In genomic region chr1:160261878-160262794, GRCh38 we compare ENCODE assay signal across 8 cellular contexts. TPM values are rescaled to one million over a fixed set of nuclear protein-coding genes. Genes with fewer than 3 reads are reported as not detected.
A peak's percentile ranks its signal among the peaks of the same experiment; 100 is the strongest.
DNase-seq lines count a peak whose midpoint lies in the region; ATAC-seq, FAIRE-seq and TF ChIP-seq lines count a peak whose summit lies in the region.

Gene DCAF8, minus strand, starts transcription at chr1:160262549. Its CDS starts 18,541 bp downstream, at chr1:160244008.

- H2AFZ ChIP-seq in smooth muscle cell (ENCODE audit: low read depth): peak within 1 kb of the TSS; percentile 94

- under 1% methylated on average over 68 of the region's 69 CpGs for WGBS in smooth muscle cell (ENCODE audit: low lambda C conversion rate)

- POLR2A ChIA-PET in AG04449 (lab: Yijun Ruan, JAX): interaction anchor here (1.0 to 1.6 kb wide), 4 partner anchors 11 to 137 kb away, joined by 3 to 8 read pairs (median 4); partner anchors contain the start of gene PEX19

- H3K36me3 ChIP-seq in bronchial epithelial cell (ENCODE audit: control insufficient read depth, insufficient read depth, low read length) (no peaks in the 10 kb centered on the region), smooth muscle cell (ENCODE audit: low read depth) (no peaks in the 10 kb centered on the region)

- TF ChIP-seq CTCF in AG04449 (IDR thresholded peaks at IDR 0.05; ENCODE audit: insufficient read depth, low read length, missing control alignments) (no peak), WI38 (IDR thresholded peaks at IDR 0.05; ENCODE audit: low read depth, low read length) (no peak), bronchial epithelial cell (IDR thresholded peaks at IDR 0.05; ENCODE audit: insufficient read depth, low read length, severe bottlenecking) (no peak), smooth muscle cell (IDR thresholded peaks at IDR 0.05; ENCODE audit: borderline replicate concordance, insufficient read depth, poor library complexity, severe bottlenecking) (no peak)

- peaks cover 23% of the 10 kb centered on the region for H3F3A ChIP-seq in smooth muscle cell (ENCODE audit: low read depth)

- peak within 1 kb of the TSS; percentile 100 for H3K27ac ChIP-seq in smooth muscle cell (ENCODE audit: low read depth)

- peaks cover 26% of the 10 kb centered on the region for H3K4me1 ChIP-seq in smooth muscle cell (ENCODE audit: low read depth)

- peak; percentile 83 for ATAC-seq in GM18907 (IDR thresholded peaks at IDR 0.05; ENCODE audit: unreplicated experiment)
- peak; percentile 73 for ATAC-seq in HG03159 (IDR thresholded peaks at IDR 0.05; ENCODE audit: unreplicated experiment)

- H3K9ac ChIP-seq in smooth muscle cell (ENCODE audit: low read depth): peak within 1 kb of the TSS; percentile 99

- H3K4me3 ChIP-seq in AG04449 (ENCODE audit: low read depth, low read length) (peak within 1 kb of the TSS; percentile 99), WI38 (ENCODE audit: low read depth, low read length) (peak within 1 kb of the TSS; percentile 97), bronchial epithelial cell (ENCODE audit: low read depth, low read length) (peak within 1 kb of the TSS; percentile 91), smooth muscle cell (peak within 1 kb of the TSS; percentile 74)

- H3K79me2 ChIP-seq in smooth muscle cell (ENCODE audit: low read depth): peaks cover 34% of the 10 kb centered on the region

- peaks cover 39% of the 10 kb centered on the region for H4K20me1 ChIP-seq in smooth muscle cell (ENCODE audit: low read depth)

- H3K27me3 ChIP-seq in bronchial epithelial cell (ENCODE audit: control insufficient read depth, insufficient read depth, low read length) (no peaks in the 10 kb centered on the region), smooth muscle cell (ENCODE audit: low read depth) (no peaks in the 10 kb centered on the region)

- peak within 1 kb of the TSS; percentile 93 for H3K4me2 ChIP-seq in smooth muscle cell

- CTCF ChIA-PET in AG04449 (lab: Yijun Ruan, JAX): interaction anchor here (0.7 to 3.8 kb wide), 7 partner anchors 11 to 177 kb away, joined by 3 to 34 read pairs (median 3); no protein-coding TSS in a partner anchor

- H3K9me3 ChIP-seq in smooth muscle cell (replicated peaks; ENCODE audit: low read depth): no peaks in the 10 kb centered on the region

- FAIRE-seq in bronchial epithelial cell (lab: Jason Lieb, UNC): no peak

- peak; percentile 76 for DNase-seq in AG04449 (ENCODE audit: low read depth, low spot score)
- DNase-seq in NCI-H2227 treated with DMSO at 0.1 percent for 48 hours (lab: John Stamatoyannopoulos, UW): peak; percentile 97
- DNase-seq in bronchial epithelial cell (ENCODE audit: low read depth): peak; percentile 91
- peak; percentile 97 for DNase-seq in iPS-NIHi11 (ENCODE audit: low spot score)
- DNase-seq in smooth muscle cell (lab: John Stamatoyannopoulos, UW; ENCODE audit: unreplicated experiment): peak; percentile 90

RNA-seq across cellular contexts. Expression of gene DCAF8, which starts in this region (rescaled TPM):
- 57.4 and 76.0 TPM in 2 replicates for total RNA-seq in bronchial epithelial cell
- 56.7 and 63.6 TPM in 2 replicates for total RNA-seq in smooth muscle cell
- 79.9 and 92.6 TPM in 2 replicates for polyA plus RNA-seq in smooth muscle cell

Comparison
In these comparisons a context has a peak if more than half of its experiments do, and no peak if none do; other contexts are left out.
1. Peak in every context shown above with its lines: DNase-seq, ATAC-seq, H3K4me3 ChIP-seq and H3K27ac ChIP-seq.